In genomic region chr11:76250520-76251222, GRCh38 we compare ENCODE assay signal across 18 cellular contexts. TPM values are rescaled to one million over a fixed set of nuclear protein-coding genes. Genes with fewer than 3 reads are reported as not detected.
"Had no signal": no experiment of that assay in that cellular context is flagged by ENCODE, and none has a peak within 500 bp of the region (broad histone marks: within the 10 kb centered on the region; RNA-seq: fewer than 3 reads in every experiment).

No MANE protein-coding gene starts in this region.

- H3K27me3 ChIP-seq: colonic mucosa, left lung, transverse colon had no signal

- H3K36me3 ChIP-seq: colonic mucosa, esophagus squamous epithelium, left lung, transverse colon had no signal

- H3K4me1 ChIP-seq: colonic mucosa, esophagus squamous epithelium, transverse colon had no signal

- DNase-seq: activated CD4-positive, alpha-beta memory T cell treated with anti-CD3 and anti-CD28 coated beads for 36 hours; activated CD4-positive, alpha-beta T cell treated with anti-CD3 and anti-CD28 coated beads for 36 hours; activated CD8-positive, alpha-beta memory T cell treated with anti-CD3 and anti-CD28 coated beads, Interleukin-2, amount 10 ng/mL, durations not matched to agents 7 days and 5 days; activated effector memory CD4-positive, alpha-beta T cell treated with Interleukin-2 at 50 U/mL for 16 hours; activated naive CD4-positive, alpha-beta T cell treated with anti-CD3 and anti-CD28 coated beads, Interleukin-2, amount 50 U/mL, for 16 hours; activated T-cell treated with anti-CD3 and anti-CD28 coated beads, Interleukin-2, amount 50 U/mL, for 1 hour; amniotic stem cell; central memory CD4-positive, alpha-beta T cell; colonic mucosa; esophagus squamous epithelium; hippocampal formation; mesenchymal stem cell; nucleus accumbens; stimulated activated CD4-positive, alpha-beta T cell treated with anti-CD3 and anti-CD28 coated beads, Interleukin-2, amount 100 ng/mL, for 48 hours; stimulated activated naive CD4-positive, alpha-beta T cell; transverse colon had no signal

- FAIRE-seq: keratinocyte had no signal

- H3K9me3 ChIP-seq: colonic mucosa, esophagus squamous epithelium, transverse colon had no signal

- H3K27ac ChIP-seq: colonic mucosa, transverse colon had no signal

- H3K4me3 ChIP-seq: colonic mucosa, esophagus squamous epithelium, left lung, transverse colon had no signal

RNA-seq across cellular contexts. Expression of gene WNT11, which starts 44.4 kb away (rescaled TPM):
- total RNA-seq: activated CD4-positive, alpha-beta memory T cell treated with anti-CD3 and anti-CD28 coated beads for 36 hours; activated CD4-positive, alpha-beta T cell treated with anti-CD3 and anti-CD28 coated beads for 36 hours had no signal
- polyA plus RNA-seq: keratinocyte had no signal
